13 cellular contexts compared by ENCODE assay signal in the genomic region with DNA sequence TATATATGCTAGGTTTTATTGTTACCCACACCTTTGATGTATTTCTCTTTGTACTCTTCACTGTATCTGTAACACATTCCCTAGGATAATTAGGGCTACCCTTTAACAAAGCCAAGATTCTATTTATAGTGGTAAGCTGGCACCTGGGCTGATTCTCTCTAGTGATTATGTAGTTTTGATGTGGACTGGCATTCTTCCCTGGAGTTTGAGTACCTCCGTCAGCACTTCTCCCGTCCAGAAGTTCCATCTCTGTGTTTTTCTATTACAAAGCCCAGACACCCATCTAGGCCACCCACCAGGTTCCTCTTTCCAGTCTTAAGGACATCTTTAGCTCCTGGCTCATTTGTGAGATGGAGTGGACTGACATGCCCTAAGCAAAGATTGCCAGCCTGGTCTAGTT. TPM values are rescaled to one million over a fixed set of nuclear protein-coding genes. Genes with fewer than 3 reads are reported as not detected.
"Had no signal": no experiment of that assay in that cellular context is flagged by ENCODE, and none has a peak within 500 bp of the region (broad histone marks: within the 10 kb centered on the region; RNA-seq: fewer than 3 reads in every experiment).

No MANE protein-coding gene starts in this region.

- H3K27ac Mint-ChIP-seq: natural killer cell treated with Interleukin-12 subunit alpha and Interleukin-12 subunit beta and Interleukin-15 and Interleukin-18, amount 100 ng/mL, for 72 hours; stimulated activated naive B cell treated with anti-CD40 and anti-IgM and Interleukin-4, amounts not matched to agents 10 μg/mL and 1 μg/mL and 100 μg/mL, for 72 hours had no signal

- H3K9me3 Mint-ChIP-seq: natural killer cell treated with Interleukin-12 subunit alpha and Interleukin-12 subunit beta and Interleukin-15 and Interleukin-18, amount 100 ng/mL, for 72 hours had no signal

- H3K27me3 Mint-ChIP-seq: stimulated activated naive B cell treated with anti-CD40 and anti-IgM and Interleukin-4, amounts not matched to agents 10 μg/mL and 1 μg/mL and 100 μg/mL, for 72 hours had no signal

- H3K27me3 ChIP-seq: adrenal gland, cardiac muscle cell, right atrium auricular region, thyroid gland had no signal

- ATAC-seq: esophagus mucosa; natural killer cell treated with Interleukin-12 subunit alpha and Interleukin-12 subunit beta and Interleukin-15 and Interleukin-18, amount 100 ng/mL, for 72 hours; stimulated activated naive B cell treated with anti-CD40 and anti-IgM and Interleukin-4, amounts not matched to agents 10 μg/mL and 1 μg/mL and 100 μg/mL, for 72 hours had no signal

- H3K36me3 Mint-ChIP-seq: natural killer cell treated with Interleukin-12 subunit alpha and Interleukin-12 subunit beta and Interleukin-15 and Interleukin-18, amount 100 ng/mL, for 72 hours; stimulated activated naive B cell treated with anti-CD40 and anti-IgM and Interleukin-4, amounts not matched to agents 10 μg/mL and 1 μg/mL and 100 μg/mL, for 72 hours had no signal

- DNase-seq: activated CD8-positive, alpha-beta memory T cell treated with anti-CD3 and anti-CD28 coated beads, Interleukin-2, amount 50 U/mL, for 48 hours; adrenal gland; mesenchymal stem cell; stimulated activated CD4-positive, alpha-beta T cell treated with anti-CD3 and anti-CD28 coated beads, Interleukin-15, amount 100 ng/mL, for 24 hours; stimulated activated CD4-positive, alpha-beta T cell treated with anti-CD3 and anti-CD28 coated beads, Interleukin-4, amount 100 ng/mL, for 1 hour; stimulated activated naive B cell treated with anti-CD40 and anti-IgM and Interleukin-4, amounts not matched to agents 10 μg/mL and 1 μg/mL and 100 μg/mL, for 72 hours; thyroid gland had no signal

- H3K4me1 ChIP-seq: adrenal gland, right atrium auricular region, thyroid gland had no signal

- H3K36me3 ChIP-seq: adrenal gland, cardiac muscle cell, right atrium auricular region, thyroid gland had no signal

- H3K4me3 Mint-ChIP-seq: natural killer cell treated with Interleukin-12 subunit alpha and Interleukin-12 subunit beta and Interleukin-15 and Interleukin-18, amount 100 ng/mL, for 72 hours; stimulated activated naive B cell treated with anti-CD40 and anti-IgM and Interleukin-4, amounts not matched to agents 10 μg/mL and 1 μg/mL and 100 μg/mL, for 72 hours had no signal

- H3K9me3 ChIP-seq: adrenal gland, right atrium auricular region, thyroid gland had no signal

- H3K27ac ChIP-seq: adrenal gland, cardiac muscle cell, right atrium auricular region, SK-N-MC, thyroid gland had no signal

- H3K4me3 ChIP-seq: adrenal gland, cardiac muscle cell, right atrium auricular region, SK-N-MC, thyroid gland had no signal

RNA-seq across cellular contexts. Expression of a gene that starts 55.9 kb away (rescaled TPM):
- total RNA-seq: skeletal muscle tissue had no signal
